Comparison of ENCODE assay signal across 8 cellular contexts in genomic region chr5:108749130-108749861, GRCh38. TPM values are rescaled to one million over a fixed set of nuclear protein-coding genes. Genes with fewer than 3 reads are reported as not detected.
DNase-seq lines count a peak whose midpoint lies in the region; ATAC-seq and TF ChIP-seq lines count a peak whose summit lies in the region.

No MANE protein-coding gene starts in this region.

- H3K4me1 Mint-ChIP-seq in brain, result peaks cover 67% of the 10 kb centered on the region

- no peaks in the 10 kb centered on the region for H3K9me3 Mint-ChIP-seq in brain

- no peak for DNase-seq in PC-3
- DNase-seq in iris pigment epithelial cell (ENCODE audit: low read depth), result peak; percentile 19
- peak; percentile 44 for DNase-seq in stimulated activated CD4-positive, alpha-beta T cell treated with anti-CD3 and anti-CD28 coated beads, Interleukin-2, amount 100 ng/mL, for 4 hours (ENCODE audit: low read depth)
- DNase-seq in HK-2 (ENCODE audit: unreplicated experiment), result no peak

- peak overlapping the region; percentile 41 to 97 (median 90); a peak in 21 of 22 replicates for H3K27ac ChIP-seq in BLaER1 treated with 17β-estradiol and CSF1 and Interleukin-3, amounts not matched to agents 10 nM and 100 nM
- no peak overlapping the region for H3K27ac ChIP-seq in PC-3 (ENCODE audit: low read length)

- peak overlapping the region; percentile 90 to 98 (median 92) for H3K9ac ChIP-seq in BLaER1 treated with 17β-estradiol and CSF1 and Interleukin-3, amounts not matched to agents 10 nM and 100 nM
- H3K9ac ChIP-seq in PC-3 (ENCODE audit: low read length), result peak overlapping the region; percentile 93

- H3K4me2 ChIP-seq in BLaER1 treated with 17β-estradiol and CSF1 and Interleukin-3, amounts not matched to agents 10 nM and 100 nM, result peak overlapping the region; percentile 79 to 93 (median 85)
- H3K4me2 ChIP-seq in PC-3 (ENCODE audit: low read length), result peak overlapping the region; percentile 92

- 0 out of 22 replicates have a peak, but pooled peaks cover 0 to 2% (median 0%) of the 10 kb centered on the region in 11 experiments for H4K20me1 ChIP-seq in BLaER1 treated with 17β-estradiol and CSF1 and Interleukin-3, amounts not matched to agents 10 nM and 100 nM
- H4K20me1 ChIP-seq in PC-3 (ENCODE audit: low read length), result no peaks in the 10 kb centered on the region

- H3K27me3 Mint-ChIP-seq in brain, result peaks cover 4% of the 10 kb centered on the region

- peak overlapping the region; percentile 54 for H2AFZ ChIP-seq in PC-3 (ENCODE audit: low read length)

- H3K4me3 ChIP-seq in BLaER1 treated with 17β-estradiol and CSF1 and Interleukin-3, amounts not matched to agents 10 nM and 100 nM, result peak overlapping the region; percentile 63 to 94 (median 78)
- peak overlapping the region; percentile 77 for H3K4me3 ChIP-seq in PC-3 (ENCODE audit: low read length)

- H3K9me3 ChIP-seq in BLaER1 treated with 17β-estradiol and CSF1 and Interleukin-3, amounts not matched to agents 10 nM and 100 nM (replicated peaks in 1 of 11), result no peaks in the 10 kb centered on the region
- H3K9me3 ChIP-seq in PC-3 (ENCODE audit: low read length), result no peaks in the 10 kb centered on the region

- H3K36me3 ChIP-seq in BLaER1 treated with 17β-estradiol and CSF1 and Interleukin-3, amounts not matched to agents 10 nM and 100 nM, result no peaks in the 10 kb centered on the region
- no peaks in the 10 kb centered on the region for H3K36me3 ChIP-seq in PC-3 (ENCODE audit: low read depth, low read length)

- peak overlapping the region; percentile 92 to 95 (median 93) for H3K4me3 Mint-ChIP-seq in brain

- no peaks in the 10 kb centered on the region for H3K36me3 Mint-ChIP-seq in brain

- H3K27me3 ChIP-seq in BLaER1 treated with 17β-estradiol and CSF1 and Interleukin-3, amounts not matched to agents 10 nM and 100 nM, result no peaks in the 10 kb centered on the region; a peak in 2 of 22 replicates
- H3K27me3 ChIP-seq in PC-3 (ENCODE audit: low read length), result no peaks in the 10 kb centered on the region

- 0 out of 2 replicates have a peak, but pooled peaks have one; percentile 8 for TF ChIP-seq CTCF in PC-3 (conservative IDR thresholded peaks at IDR 0.05; ENCODE audit: low read depth, low read length)
- peak in 1 of 2 experiments; percentile 12 for TF ChIP-seq CTCF in brain (conservative IDR thresholded peaks at IDR 0.05)

- TSS peak; percentile 3 for BruUV-seq in PC-3 (replicated peaks; lab: Mats Ljungman, UMichigan)

- intact Hi-C loops in PC-3 (cut with micrococcal nuclease), result loop anchor here (2.0 kb wide), 4 partner anchors 52 to 152 kb away; no protein-coding TSS in a partner anchor

- POLR2A ChIA-PET in PC-3 (lab: Charles Lee; ENCODE audit: unreplicated experiment), result interaction anchor here (0.6 kb wide), 1 partner anchor 39 kb away, joined by 3 read pairs; no protein-coding TSS in a partner anchor

- H3K4me1 ChIP-seq in BLaER1 treated with 17β-estradiol and CSF1 and Interleukin-3, amounts not matched to agents 10 nM and 100 nM, result peaks cover 4 to 27% (median 15%) of the 10 kb centered on the region in 10 experiments; a peak in 18 of 20 replicates
- peaks cover 42% of the 10 kb centered on the region for H3K4me1 ChIP-seq in PC-3 (ENCODE audit: insufficient read depth, low read length)

- CTCF ChIA-PET in PC-3 (lab: Charles Lee), result interaction anchor here (1.0 kb wide), 1 partner anchor 168 kb away, joined by 4 read pairs; no protein-coding TSS in a partner anchor

- peaks cover 54% of the 10 kb centered on the region for H3K79me2 ChIP-seq in PC-3 (ENCODE audit: low read length)

- peak; percentile 31 for ATAC-seq in GM18868 (IDR thresholded peaks at IDR 0.05; ENCODE audit: unreplicated experiment)
- peak; percentile 38 for ATAC-seq in HG03064 (IDR thresholded peaks at IDR 0.05; ENCODE audit: low read depth, unreplicated experiment)
- peak; percentile 51 for ATAC-seq in PC-3

- H3F3A ChIP-seq in PC-3 (ENCODE audit: low read length, unreplicated experiment), result no peaks in the 10 kb centered on the region

- H3K9me2 ChIP-seq in PC-3 (replicated peaks; ENCODE audit: low read length), result no peaks in the 10 kb centered on the region

- H3K27ac Mint-ChIP-seq in brain, result peak overlapping the region; percentile 88 to 99 (median 95)

RNA-seq across cellular contexts. Expression of gene FER, which starts 1.6 kb away (rescaled TPM):
- 19.4 and 20.2 TPM in 2 replicates for total RNA-seq in PC-3 (2014; rRNA removed)
- polyA plus RNA-seq in brain (ENCODE audit: insufficient read depth, low read depth, low replicate concordance), result 1.8 TPM

Comparison
In these comparisons a context has a peak if more than half of its experiments do, and no peak if none do; other contexts are left out.
1. DNase-seq: peak in iris pigment epithelial cell (single experiment) and stimulated activated CD4-positive, alpha-beta T cell treated with anti-CD3 and anti-CD28 coated beads, Interleukin-2, amount 100 ng/mL, for 4 hours (single experiment); none in PC-3 (single experiment) and HK-2 (single experiment).
2. Peak in every context shown above with its lines, with median percentiles within 50 percentile points of each other: ATAC-seq.